In the genomic region with DNA sequence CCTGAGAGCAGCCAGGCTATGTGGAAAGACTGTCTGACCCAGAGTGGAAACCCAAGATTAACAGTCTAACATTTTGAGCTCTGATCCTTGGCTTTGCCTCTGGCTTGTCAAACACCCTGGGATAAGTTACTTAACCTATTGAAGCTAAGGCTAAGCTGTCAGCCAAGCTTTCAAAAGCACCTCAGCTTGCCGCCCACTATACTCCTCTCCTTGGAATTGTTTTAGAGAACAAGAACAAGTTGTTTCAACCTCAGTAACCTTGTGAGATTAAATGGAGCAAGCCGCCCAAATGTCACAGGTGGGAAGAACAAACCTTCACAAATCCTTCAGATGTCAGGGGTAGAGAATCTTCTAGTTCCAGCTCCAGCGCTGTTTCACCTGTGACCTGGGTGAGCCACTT, we compare ENCODE assay signal across 16 cellular contexts.
"Had no signal": no experiment of that assay in that cellular context is flagged by ENCODE, and none has a peak within 500 bp of the region (broad histone marks: within the 10 kb centered on the region; RNA-seq: fewer than 3 reads in every experiment).

No MANE protein-coding gene starts in this region.

- H3K9me3 ChIP-seq: esophagus muscularis mucosa, gastroesophageal sphincter, left lung, lower lobe of right lung, mucosa of descending colon had no signal

- ATAC-seq: foreskin keratinocyte, gastroesophageal sphincter, heart right ventricle, left cardiac atrium, left lung, left ventricle myocardium superior, lower lobe of right lung, mucosa of descending colon had no signal

- H3K4me3 ChIP-seq: coronary artery, dorsolateral prefrontal cortex, esophagus muscularis mucosa, gastroesophageal sphincter, heart right ventricle, left lung, lower lobe of right lung, mucosa of descending colon had no signal

- DNase-seq: dermis blood vessel endothelial cell; dorsolateral prefrontal cortex; effector CD4-positive, alpha-beta T cell; effector memory CD4-positive, alpha-beta T cell; foreskin keratinocyte; heart right ventricle; hippocampal formation; left cardiac atrium; left lung; left ventricle myocardium superior; lower lobe of right lung; mesenchymal stem cell; mucosa of descending colon had no signal

- H3K27me3 ChIP-seq: esophagus muscularis mucosa, foreskin keratinocyte, gastroesophageal sphincter, left lung had no signal

- H3K27ac ChIP-seq: coronary artery, dorsolateral prefrontal cortex, esophagus muscularis mucosa, foreskin keratinocyte, gastroesophageal sphincter, heart right ventricle, left lung, lower lobe of right lung had no signal

- H3K36me3 ChIP-seq: heart right ventricle, left lung, lower lobe of right lung had no signal
